8 cellular contexts compared by ENCODE assay signal in genomic region chr4:181030135-181030921, GRCh38.
A peak's percentile ranks its signal among the peaks of the same experiment; 100 is the strongest.
DNase-seq lines count a peak whose midpoint lies in the region; FAIRE-seq and TF ChIP-seq lines count a peak whose summit lies in the region.
"Not testable (repeated sequence)": the region's sequence is repeated elsewhere in the genome, so short reads cannot be mapped to it uniquely, and the experiment has no call there.

No MANE protein-coding gene starts in this region.

- not testable (repeated sequence) for H2BK12ac ChIP-seq in neuronal stem cell (ENCODE audit: low read length)

- not testable (repeated sequence) for H2AK5ac ChIP-seq in neuronal stem cell (ENCODE audit: low read depth, low read length)

- WGBS in neuronal stem cell (ENCODE audit: extremely low coverage in 2 of 2, insufficient read length in 2 of 2, insufficient replicate concordance in 1 of 2), 2 donors: no CpG with 5 or more reads among the region's 14 CpGs

- peak overlapping the region; percentile 62 for H2AFZ ChIP-seq in neuronal stem cell (ENCODE audit: low read length)

- H3K4ac ChIP-seq in neuronal stem cell (ENCODE audit: low read length): not testable (repeated sequence)

- H3K4me2 ChIP-seq in neuronal stem cell (ENCODE audit: insufficient read depth, low read length, poor library complexity, severe bottlenecking): not testable (repeated sequence)

- not testable (repeated sequence) for H3K27ac ChIP-seq in neuronal stem cell (replicated peaks; ENCODE audit: low read length)
- peak overlapping the region; percentile 6 for H3K27ac ChIP-seq in subcutaneous abdominal adipose tissue (ENCODE audit: low read depth, low read length)

- peak overlapping the region; percentile 48 for H3K4me3 ChIP-seq in adipocyte (ENCODE audit: low read length)
- H3K4me3 ChIP-seq in bronchial epithelial cell (ENCODE audit: low read depth, low read length); fibroblast of pulmonary artery (replicated peaks; ENCODE audit: low read depth, low read length); neuronal stem cell (ENCODE audit: low read length in 2 of 2); subcutaneous abdominal adipose tissue (ENCODE audit: low read depth in 1 of 5, low read length in 5 of 5): not testable (repeated sequence)

- not testable (repeated sequence) for H3K18ac ChIP-seq in neuronal stem cell (ENCODE audit: low read length)

- not testable (repeated sequence) for H2BK15ac ChIP-seq in neuronal stem cell (ENCODE audit: low read length)

- not testable (repeated sequence) for H3K36me3 ChIP-seq in adipocyte (ENCODE audit: control insufficient read depth, insufficient read depth, low read length, severe bottlenecking); bronchial epithelial cell (ENCODE audit: control insufficient read depth, insufficient read depth, low read length); neuronal stem cell (replicated peaks in 1 of 2; ENCODE audit: control insufficient read depth in 2 of 2, insufficient read depth in 2 of 2, low read length in 2 of 2); subcutaneous abdominal adipose tissue (ENCODE audit: control insufficient read depth in 5 of 5, insufficient read depth in 5 of 5, low read length in 5 of 5)

- H2BK120ac ChIP-seq in neuronal stem cell (ENCODE audit: low read depth, low read length): not testable (repeated sequence)

- not testable (repeated sequence) for H3K14ac ChIP-seq in neuronal stem cell (ENCODE audit: low read length)

- TF ChIP-seq CTCF in bronchial epithelial cell (IDR thresholded peaks at IDR 0.05; ENCODE audit: insufficient read depth, low read length, severe bottlenecking); fibroblast of pulmonary artery (IDR thresholded peaks at IDR 0.05; ENCODE audit: low read length, missing control alignments): not testable (repeated sequence)

- not testable (repeated sequence) for H3K79me1 ChIP-seq in neuronal stem cell (ENCODE audit: low read depth, low read length)

- not testable (repeated sequence) for H4K8ac ChIP-seq in neuronal stem cell (ENCODE audit: low read depth, low read length)

- not testable (repeated sequence) for H3K23ac ChIP-seq in neuronal stem cell (ENCODE audit: low read depth, low read length, poor library complexity)

- H3K9ac ChIP-seq in adipocyte (ENCODE audit: low read length): peak overlapping the region; percentile 20
- not testable (repeated sequence) for H3K9ac ChIP-seq in neuronal stem cell (ENCODE audit: low read depth, low read length, poor library complexity); subcutaneous abdominal adipose tissue (ENCODE audit: low read length in 5 of 5)

- H3K4me1 ChIP-seq in adipocyte (ENCODE audit: control insufficient read depth, insufficient read depth, low read length): peaks cover 15% of the 10 kb centered on the region
- not testable (repeated sequence) for H3K4me1 ChIP-seq in neuronal stem cell (ENCODE audit: control insufficient read depth in 2 of 2, insufficient read depth in 1 of 2, low read depth in 1 of 2, low read length in 2 of 2); subcutaneous abdominal adipose tissue (ENCODE audit: control insufficient read depth in 5 of 5, insufficient read depth in 5 of 5, low read length in 5 of 5)

- DNase-seq in A172 (ENCODE audit: low spot score): peak; percentile 87
- peak; percentile 59 for DNase-seq in EH (ENCODE audit: low read depth)
- DNase-seq in HT1080 (ENCODE audit: low read depth): peak; percentile 80
- peak; percentile 93 for DNase-seq in adipocyte (ENCODE audit: low read depth)
- peak; percentile 8 for DNase-seq in bronchial epithelial cell (ENCODE audit: low read depth)
- DNase-seq in fibroblast of pulmonary artery (ENCODE audit: low read depth): peak; percentile 21
- not testable (repeated sequence) for DNase-seq in neuronal stem cell (ENCODE audit: low spot score)

- not testable (repeated sequence) for H3K27me3 ChIP-seq in adipocyte (replicated peaks; ENCODE audit: control insufficient read depth, insufficient read depth, low read length); bronchial epithelial cell (ENCODE audit: control insufficient read depth, insufficient read depth, low read length); neuronal stem cell (ENCODE audit: control insufficient read depth in 3 of 3, insufficient read depth in 3 of 3, low read depth in 1 of 3, low read length in 3 of 3); subcutaneous abdominal adipose tissue (ENCODE audit: control insufficient read depth in 5 of 5, insufficient read depth in 4 of 5, low read length in 5 of 5)

- not testable (repeated sequence) for H4K91ac ChIP-seq in neuronal stem cell (ENCODE audit: low read depth, low read length, poor library complexity)

- H2BK5ac ChIP-seq in neuronal stem cell (ENCODE audit: low read length): not testable (repeated sequence)

- H3K9me3 ChIP-seq in adipocyte (ENCODE audit: control insufficient read depth, low read length); neuronal stem cell (replicated peaks in 1 of 2; ENCODE audit: control insufficient read depth in 2 of 2, insufficient read depth in 1 of 2, low read depth in 1 of 2, low read length in 2 of 2); subcutaneous abdominal adipose tissue (ENCODE audit: control insufficient read depth in 5 of 5, low read length in 5 of 5): not testable (repeated sequence)

- not testable (repeated sequence) for FAIRE-seq in bronchial epithelial cell (lab: Jason Lieb, UNC)
